Comparison of ENCODE assay signal across 18 cellular contexts in genomic region chr4:129220254-129220653, GRCh38.
"Had no signal": no experiment of that assay in that cellular context is flagged by ENCODE, and none has a peak within 500 bp of the region (broad histone marks: within the 10 kb centered on the region; RNA-seq: fewer than 3 reads in every experiment).

No MANE protein-coding gene starts in this region.

- H3K36me3 ChIP-seq: MG63, SJSA1 had no signal

- H3K4me1 ChIP-seq: SJSA1 had no signal

- H3K9me3 ChIP-seq: MG63, SJSA1 had no signal

- H3K27me3 ChIP-seq: MG63, SJSA1 had no signal

- FAIRE-seq: RCC 7860 had no signal

- H3K4me3 ChIP-seq: MG63, SJSA1, SK-N-MC had no signal

- H3K27ac ChIP-seq: SJSA1, SK-N-MC had no signal

- DNase-seq: KBM-7, MG63, NCI-H1092 treated with DMSO at 0.1 percent for 48 hours, NCI-H1436, NCI-H187, NCI-H2029, NCI-H2081 treated with DMSO at 0.1 percent for 48 hours, NCI-H2171, NCI-H345, NCI-H524, NCI-H69, NCI-H774, Right ventricle myocardium superior, RPMI8226, SIG-M5 had no signal
